In the genomic region with DNA sequence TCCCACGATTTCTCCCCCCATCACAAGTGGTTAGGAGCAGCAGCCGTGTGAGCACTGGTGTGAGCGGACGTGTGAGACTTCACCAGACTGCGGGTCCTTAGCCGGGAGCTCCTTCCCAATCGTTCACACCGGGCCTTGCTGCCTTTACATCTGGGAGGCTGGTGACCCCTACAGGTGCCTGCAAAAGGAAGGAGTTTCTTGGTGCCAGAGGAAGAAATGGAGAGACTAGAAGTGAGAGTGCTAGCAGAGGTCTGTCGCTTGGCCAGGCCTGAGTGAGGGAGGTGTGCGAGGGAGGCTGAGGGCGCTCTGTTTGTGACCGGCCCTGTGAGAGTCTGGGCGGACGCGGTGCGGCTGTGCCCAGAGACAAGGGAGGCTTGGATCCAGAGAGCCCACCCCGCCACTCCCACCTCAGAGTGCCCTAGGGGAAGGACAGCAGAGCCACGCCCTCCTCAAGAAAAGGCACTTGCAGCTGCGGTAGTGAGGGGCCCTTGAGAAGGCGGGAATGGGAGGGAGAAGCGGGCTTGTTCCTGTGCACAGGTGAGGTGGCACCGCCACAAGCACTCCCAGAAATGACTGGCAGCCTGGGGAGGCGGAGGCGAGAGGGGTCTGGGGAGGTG, we compare ENCODE assay signal across 9 cellular contexts. TPM values are rescaled to one million over a fixed set of nuclear protein-coding genes. Genes with fewer than 3 reads are reported as not detected.
DNase-seq lines count a peak whose midpoint lies in the region; ATAC-seq and TF ChIP-seq lines count a peak whose summit lies in the region.
"Had no signal": no experiment of that assay in that cellular context is flagged by ENCODE, and none has a peak within 500 bp of the region (broad histone marks: within the 10 kb centered on the region; RNA-seq: fewer than 3 reads in every experiment).

No MANE protein-coding gene starts in this region.

- no peaks in the 10 kb centered on the region for H3K36me3 Mint-ChIP-seq in activated naive CD4-positive, alpha-beta T cell treated with anti-CD3 and anti-CD28 coated beads, Interleukin-2, amount 50 U/mL, for 24 hours
- H3K36me3 Mint-ChIP-seq in activated naive CD4-positive, alpha-beta T cell treated with anti-CD3 and anti-CD28 coated beads, Interleukin-2, amount 50 U/mL, for 72 hours = no peaks in the 10 kb centered on the region

- peak overlapping the region; percentile 36 for H3K27ac Mint-ChIP-seq in activated naive CD4-positive, alpha-beta T cell treated with anti-CD3 and anti-CD28 coated beads, Interleukin-2, amount 50 U/mL, for 24 hours
- H3K27ac Mint-ChIP-seq in activated naive CD4-positive, alpha-beta T cell treated with anti-CD3 and anti-CD28 coated beads, Interleukin-2, amount 50 U/mL, for 72 hours = peak overlapping the region in 1 of 2 donors; percentile 55

- peak in 1 of 4 donors; percentile 25 for TF ChIP-seq POLR2A in upper lobe of left lung (IDR thresholded peaks at IDR 0.05)

- H3K4me3 ChIP-seq in iPS-18a (ENCODE audit: low read length) (peak overlapping the region; percentile 40), upper lobe of left lung (peak overlapping the region in 3 of 4 donors; percentile 10 to 27 (median 23))

- H3K9ac ChIP-seq in iPS-18a (ENCODE audit: low read length) = no peak overlapping the region

- intact Hi-C loops in Right ventricle myocardium superior (cut with DNase I) = loop anchor here (10.0 kb wide), 1 partner anchor 53 kb away; no protein-coding TSS in a partner anchor

- no peaks in the 10 kb centered on the region for H3K36me3 ChIP-seq in iPS-18a (ENCODE audit: control insufficient read depth, low read depth, low read length)
- no peaks in the 10 kb centered on the region for H3K36me3 ChIP-seq in upper lobe of left lung

- no peak for ATAC-seq in activated naive CD4-positive, alpha-beta T cell treated with anti-CD3 and anti-CD28 coated beads, Interleukin-2, amount 50 U/mL, for 72 hours
- ATAC-seq in upper lobe of left lung (ENCODE audit: low FRiP score in 2 of 2) = peak in 1 of 2 donors; percentile 69
- no peak for ATAC-seq in Right ventricle myocardium superior (ENCODE audit: poor library complexity)

- H3K9me3 ChIP-seq in iPS-18a (ENCODE audit: control insufficient read depth, low read depth, low read length) (no peaks in the 10 kb centered on the region), upper lobe of left lung (no peaks in the 10 kb centered on the region)

- H3K27me3 Mint-ChIP-seq in activated naive CD4-positive, alpha-beta T cell treated with anti-CD3 and anti-CD28 coated beads, Interleukin-2, amount 50 U/mL, for 24 hours = peaks cover 2% of the 10 kb centered on the region

- no peak for TF ChIP-seq EP300 in upper lobe of left lung (IDR thresholded peaks at IDR 0.05)

- H3K27ac ChIP-seq in VCaP = no peak overlapping the region
- no peak overlapping the region for H3K27ac ChIP-seq in iPS-18a (ENCODE audit: low read length)
- peak overlapping the region in 2 of 4 donors; percentile 4 to 13 for H3K27ac ChIP-seq in upper lobe of left lung
- H3K27ac ChIP-seq in substantia nigra (ENCODE audit: low read depth, low read length, poor library complexity, severe bottlenecking) = no peak overlapping the region

- 53 to 59% methylated on average over 24 of the region's 24 CpGs for WGBS in upper lobe of left lung, 2 donors

- H3K4me1 Mint-ChIP-seq in activated naive CD4-positive, alpha-beta T cell treated with anti-CD3 and anti-CD28 coated beads, Interleukin-2, amount 50 U/mL, for 24 hours = peaks cover 28% of the 10 kb centered on the region

- H3K4me1 ChIP-seq in iPS-18a (ENCODE audit: control insufficient read depth, low read depth, low read length) (peaks cover 4% of the 10 kb centered on the region), upper lobe of left lung (peaks cover 8 to 13% (median 12%) of the 10 kb centered on the region in 4 donors)

- peak; percentile 62 for TF ChIP-seq CTCF in VCaP (conservative IDR thresholded peaks at IDR 0.05)
- no peak for TF ChIP-seq CTCF in upper lobe of left lung (IDR thresholded peaks at IDR 0.05)

- peaks cover 13% of the 10 kb centered on the region for H3K27me3 ChIP-seq in iPS-18a (ENCODE audit: control insufficient read depth, insufficient read depth, low read length)
- H3K27me3 ChIP-seq in upper lobe of left lung = no peaks in the 10 kb centered on the region

- H3K9me3 Mint-ChIP-seq in activated naive CD4-positive, alpha-beta T cell treated with anti-CD3 and anti-CD28 coated beads, Interleukin-2, amount 50 U/mL, for 24 hours = no peaks in the 10 kb centered on the region
- no peaks in the 10 kb centered on the region for H3K9me3 Mint-ChIP-seq in activated naive CD4-positive, alpha-beta T cell treated with anti-CD3 and anti-CD28 coated beads, Interleukin-2, amount 50 U/mL, for 72 hours

- no peak overlapping the region for H3K4me3 Mint-ChIP-seq in activated naive CD4-positive, alpha-beta T cell treated with anti-CD3 and anti-CD28 coated beads, Interleukin-2, amount 50 U/mL, for 24 hours

- DNase-seq in activated naive CD4-positive, alpha-beta T cell treated with anti-CD3 and anti-CD28 coated beads, Interleukin-2, amount 50 U/mL, for 72 hours (ENCODE audit: low spot score in 2 of 2) = no peak
- DNase-seq in upper lobe of left lung (peak; percentile 70 to 79), AML-193 (lab: John Stamatoyannopoulos, UW) (no peak), Right ventricle myocardium superior (no peak), substantia nigra (lab: John Stamatoyannopoulos, UW) (no peak)
- DNase-seq: NCI-H1092 treated with DMSO at 0.1 percent for 48 hours had no signal

RNA-seq across cellular contexts. Expression of a gene that starts 10.0 kb away (rescaled TPM):
- 1 to 10 TPM; 2.3 to 3.3 TPM for total RNA-seq in activated naive CD4-positive, alpha-beta T cell treated with anti-CD3 and anti-CD28 coated beads, Interleukin-2, amount 50 U/mL, for 72 hours
- total RNA-seq in upper lobe of left lung = 10 to 100 TPM in 2 of 6 donors, 1 to 10 TPM in 4; 4.1 to 24.0 (median 7.8) TPM
- total RNA-seq in Right ventricle myocardium superior = 9.5 TPM

Comparison
In these comparisons a context has a peak if more than half of its experiments do, and no peak if none do; other contexts are left out.
1. DNase-seq: peak in upper lobe of left lung (2 of 2); none in activated naive CD4-positive, alpha-beta T cell treated with anti-CD3 and anti-CD28 coated beads, Interleukin-2, amount 50 U/mL, for 72 hours (0 of 2), AML-193 (0 of 2), Right ventricle myocardium superior (single experiment) and substantia nigra (0 of 49).